ENCODE assay signal across 24 cellular contexts in the genomic region with DNA sequence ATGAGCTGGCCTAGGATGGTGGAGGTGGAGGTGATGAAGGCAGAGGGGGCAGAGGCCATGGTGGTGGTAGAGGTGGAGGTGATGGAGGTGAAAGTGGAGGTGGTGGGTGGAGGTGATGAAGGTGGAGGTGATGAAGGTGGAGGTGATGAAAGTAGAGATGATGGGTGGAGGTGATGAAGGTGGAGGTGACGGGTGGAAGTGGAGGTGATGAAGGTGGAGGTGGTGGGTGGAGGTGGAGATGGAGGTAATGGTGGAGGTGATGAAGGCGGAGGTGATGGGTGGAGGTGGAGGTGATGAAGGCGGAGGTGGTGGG. TPM values are rescaled to one million over a fixed set of nuclear protein-coding genes. Genes with fewer than 3 reads are reported as not detected.
A peak's percentile ranks its signal among the peaks of the same experiment; 100 is the strongest.
DNase-seq lines count a peak whose midpoint lies in the region; ATAC-seq and TF ChIP-seq lines count a peak whose summit lies in the region.
"Had no signal": no experiment of that assay in that cellular context is flagged by ENCODE, and none has a peak within 500 bp of the region (broad histone marks: within the 10 kb centered on the region; RNA-seq: fewer than 3 reads in every experiment).

No MANE protein-coding gene starts in this region.

- H3K4me3 Mint-ChIP-seq in stimulated activated naive CD8-positive, alpha-beta T cell treated with anti-CD3 and anti-CD28 coated beads, Interleukin-15, amount 100 ng/mL, for 72 hours, result no peak overlapping the region
- no peak overlapping the region for H3K4me3 Mint-ChIP-seq in central memory CD8-positive, alpha-beta T cell
- peak overlapping the region; percentile 17 for H3K4me3 Mint-ChIP-seq in natural killer cell treated with Interleukin-12 subunit alpha and Interleukin-12 subunit beta and Interleukin-15 and Interleukin-18, amount 100 ng/mL, for 72 hours
- H3K4me3 Mint-ChIP-seq: B cell had no signal

- no peak for TF ChIP-seq CTCF in GM10266 (IDR thresholded peaks at IDR 0.05; ENCODE audit: control insufficient read depth, insufficient read depth, low read depth, missing control alignments)

- peaks cover 30% of the 10 kb centered on the region for H3K4me1 Mint-ChIP-seq in stimulated activated naive CD8-positive, alpha-beta T cell treated with anti-CD3 and anti-CD28 coated beads, Interleukin-15, amount 100 ng/mL, for 72 hours
- H3K4me1 Mint-ChIP-seq in central memory CD8-positive, alpha-beta T cell, result peaks cover 39% of the 10 kb centered on the region
- H3K4me1 Mint-ChIP-seq in natural killer cell treated with Interleukin-12 subunit alpha and Interleukin-12 subunit beta and Interleukin-15 and Interleukin-18, amount 100 ng/mL, for 72 hours (ENCODE audit: low read depth in 2 of 2), result peaks cover 32 to 33% of the 10 kb centered on the region in 2 donors

- H3K9me3 Mint-ChIP-seq in stimulated activated naive CD8-positive, alpha-beta T cell treated with anti-CD3 and anti-CD28 coated beads, Interleukin-15, amount 100 ng/mL, for 72 hours, result no peaks in the 10 kb centered on the region
- H3K9me3 Mint-ChIP-seq in central memory CD8-positive, alpha-beta T cell, result no peaks in the 10 kb centered on the region
- H3K9me3 Mint-ChIP-seq in natural killer cell treated with Interleukin-12 subunit alpha and Interleukin-12 subunit beta and Interleukin-15 and Interleukin-18, amount 100 ng/mL, for 72 hours, result no peaks in the 10 kb centered on the region

- DNase-seq in stimulated activated naive CD8-positive, alpha-beta T cell treated with anti-CD3 and anti-CD28 coated beads, Interleukin-15, amount 100 ng/mL, for 72 hours, result no peak
- DNase-seq in stimulated activated naive CD8-positive, alpha-beta T cell treated with anti-CD3 and anti-CD28 coated beads, Interleukin-15, Interleukin-2, amounts not matched to agents 100 U/mL and 50 U/mL, for 24 hours, result no peak
- no peak for DNase-seq in central memory CD8-positive, alpha-beta T cell (ENCODE audit: low spot score in 2 of 2)
- no peak for DNase-seq in natural killer cell treated with Interleukin-12 subunit alpha and Interleukin-12 subunit beta and Interleukin-15 and Interleukin-18, amount 100 ng/mL, for 72 hours (ENCODE audit: low spot score)
- DNase-seq in hippocampal formation (lab: John Stamatoyannopoulos, UW), result no peak
- DNase-seq in GM10266 (ENCODE audit: extremely low spot score), result no peak
- DNase-seq: Calu3, GF-D8, KBM-7, MV-4-11, NCI-H1105 treated with DMSO at 0.1 percent for 48 hours, NCI-H146, NCI-H2029 treated with DMSO at 0.1 percent for 48 hours, NCI-H2227 treated with DMSO at 0.1 percent for 48 hours, NCI-H510A, SHP77 treated with DMSO at 0.1 percent for 48 hours had no signal

- no peak for ATAC-seq in stimulated activated naive CD8-positive, alpha-beta T cell treated with anti-CD3 and anti-CD28 coated beads, Interleukin-15, amount 100 ng/mL, for 72 hours
- no peak for ATAC-seq in stimulated activated naive CD8-positive, alpha-beta T cell treated with anti-CD3 and anti-CD28 coated beads, Interleukin-15, Interleukin-2, amounts not matched to agents 100 U/mL and 50 U/mL, for 24 hours
- ATAC-seq in central memory CD8-positive, alpha-beta T cell (replicated peaks; ENCODE audit: extremely low read depth, poor library complexity, severe bottlenecking), result no peak
- no peak for ATAC-seq in natural killer cell treated with Interleukin-12 subunit alpha and Interleukin-12 subunit beta and Interleukin-15 and Interleukin-18, amount 100 ng/mL, for 72 hours
- ATAC-seq in HG02571 (IDR thresholded peaks at IDR 0.05; ENCODE audit: unreplicated experiment), result no peak
- ATAC-seq: A549, HCT116, Panc1 had no signal

- H3K27ac ChIP-seq in temporal lobe (ENCODE audit: low read depth, low read length), result peak overlapping the region; percentile 46
- H3K27ac ChIP-seq: A549, C4-2B, RWPE1 had no signal

- peak overlapping the region; percentile 69 to 75 for H3K27ac Mint-ChIP-seq in stimulated activated naive CD8-positive, alpha-beta T cell treated with anti-CD3 and anti-CD28 coated beads, Interleukin-15, amount 100 ng/mL, for 72 hours
- peak overlapping the region; percentile 69 for H3K27ac Mint-ChIP-seq in central memory CD8-positive, alpha-beta T cell (ENCODE audit: low read depth)
- peak overlapping the region; percentile 58 to 86 for H3K27ac Mint-ChIP-seq in natural killer cell treated with Interleukin-12 subunit alpha and Interleukin-12 subunit beta and Interleukin-15 and Interleukin-18, amount 100 ng/mL, for 72 hours
- H3K27ac Mint-ChIP-seq: B cell had no signal

- peaks cover 19% of the 10 kb centered on the region for H3K36me3 Mint-ChIP-seq in central memory CD8-positive, alpha-beta T cell (ENCODE audit: insufficient read depth)
- H3K36me3 Mint-ChIP-seq in natural killer cell treated with Interleukin-12 subunit alpha and Interleukin-12 subunit beta and Interleukin-15 and Interleukin-18, amount 100 ng/mL, for 72 hours, result no peaks in the 10 kb centered on the region

- H3K27me3 Mint-ChIP-seq in stimulated activated naive CD8-positive, alpha-beta T cell treated with anti-CD3 and anti-CD28 coated beads, Interleukin-15, amount 100 ng/mL, for 72 hours, result no peaks in the 10 kb centered on the region
- H3K27me3 Mint-ChIP-seq in central memory CD8-positive, alpha-beta T cell, result no peaks in the 10 kb centered on the region
- no peaks in the 10 kb centered on the region for H3K27me3 Mint-ChIP-seq in natural killer cell treated with Interleukin-12 subunit alpha and Interleukin-12 subunit beta and Interleukin-15 and Interleukin-18, amount 100 ng/mL, for 72 hours
- H3K27me3 Mint-ChIP-seq: B cell had no signal

RNA-seq across cellular contexts. Expression of gene NPHP4, which starts 19.7 kb away (rescaled TPM):
- total RNA-seq in natural killer cell treated with Interleukin-12 subunit alpha and Interleukin-12 subunit beta and Interleukin-15 and Interleukin-18, amount 100 ng/mL, for 72 hours, result 10 to 100 TPM; 27.6 to 58.5 TPM
- 6.9 TPM for total RNA-seq in temporal lobe

RNA-seq across cellular contexts. Expression of gene KCNAB2, which starts 33.8 kb away (rescaled TPM):
- 100 to 1,000 TPM; 157 to 360 TPM for total RNA-seq in natural killer cell treated with Interleukin-12 subunit alpha and Interleukin-12 subunit beta and Interleukin-15 and Interleukin-18, amount 100 ng/mL, for 72 hours
- total RNA-seq in temporal lobe, result 9.1 TPM

Comparison
In these comparisons a context has a peak if more than half of its experiments do, and no peak if none do; other contexts are left out.
1. RNA of gene KCNAB2, which starts 33.8 kb away (total RNA-seq): 157 to 360 TPM in natural killer cell treated with Interleukin-12 subunit alpha and Interleukin-12 subunit beta and Interleukin-15 and Interleukin-18, amount 100 ng/mL, for 72 hours; 9.1 TPM in temporal lobe (single experiment); every median in the first group is over 10 times any median in the second.
2. Peak in every context shown above with its lines, with median percentiles within 50 percentile points of each other: H3K27ac Mint-ChIP-seq.